Comparison of ENCODE assay signal across 16 cellular contexts in the genomic region with DNA sequence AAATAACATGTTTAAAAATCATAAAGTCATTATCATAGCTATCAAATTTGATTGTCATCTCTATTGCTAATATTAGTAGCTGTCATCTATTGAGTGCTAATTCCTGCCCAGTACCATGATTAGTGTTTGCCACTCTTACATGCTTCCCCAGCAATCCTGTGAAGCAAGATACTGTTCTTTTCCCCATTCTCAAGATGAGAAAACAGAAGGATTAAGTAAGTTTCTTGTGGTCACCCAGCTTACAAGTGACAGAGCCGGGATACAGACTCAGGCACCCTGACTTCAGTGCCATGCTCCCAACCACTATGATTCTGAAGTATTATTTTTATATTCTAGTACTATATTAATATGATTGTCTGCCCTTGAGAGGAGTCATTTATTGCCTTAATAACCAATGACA. TPM values are rescaled to one million over a fixed set of nuclear protein-coding genes. Genes with fewer than 3 reads are reported as not detected.
DNase-seq lines count a peak whose midpoint lies in the region; ATAC-seq and TF ChIP-seq lines count a peak whose summit lies in the region.
"Had no signal": no experiment of that assay in that cellular context is flagged by ENCODE, and none has a peak within 500 bp of the region (broad histone marks: within the 10 kb centered on the region; RNA-seq: fewer than 3 reads in every experiment).

No MANE protein-coding gene starts in this region.

- peaks cover 10% of the 10 kb centered on the region for H3K4me1 ChIP-seq in upper lobe of right lung
- H3K4me1 ChIP-seq: thyroid gland had no signal

- intact Hi-C loops in activated naive CD4-positive, alpha-beta T cell treated with anti-CD3 and anti-CD28 coated beads for 36 hours (cut with micrococcal nuclease) = no loop called here
- intact Hi-C loops in upper lobe of right lung (cut with DNase I) = no loop called here

- CTCF ChIA-PET in activated naive CD4-positive, alpha-beta T cell treated with anti-CD3 and anti-CD28 coated beads for 36 hours (lab: Charles Lee) = interaction anchor here (0.8 to 4.8 kb wide), 2 partner anchors 23 to 93 kb away, joined by 3 to 16 read pairs; no protein-coding TSS in a partner anchor
- CTCF ChIA-PET in activated naive CD4-positive, alpha-beta T cell treated with anti-CD3 and anti-CD28 coated beads, Interleukin-2, amount 10 ng/mL, durations not matched to agents 7 days and 5 days (lab: Charles Lee) = no interaction called here

- no peak for TF ChIP-seq CTCF in upper lobe of right lung (IDR thresholded peaks at IDR 0.05)
- TF ChIP-seq CTCF in GM20000 (IDR thresholded peaks at IDR 0.05; ENCODE audit: extremely low read depth, missing control alignments) = no peak

- H3K27ac Mint-ChIP-seq in activated naive CD4-positive, alpha-beta T cell treated with anti-CD3 and anti-CD28 coated beads for 36 hours = peak overlapping the region; percentile 38
- H3K27ac Mint-ChIP-seq in activated naive CD4-positive, alpha-beta T cell treated with anti-CD3 and anti-CD28 coated beads, Interleukin-2, amount 10 ng/mL, durations not matched to agents 7 days and 5 days = no peak overlapping the region
- H3K27ac Mint-ChIP-seq in activated naive CD8-positive, alpha-beta T cell treated with anti-CD3 and anti-CD28 coated beads, Interleukin-2, amount 10 ng/mL, durations not matched to agents 7 days and 5 days = no peak overlapping the region

- POLR2A ChIA-PET in activated naive CD8-positive, alpha-beta T cell treated with anti-CD3 and anti-CD28 coated beads, Interleukin-2, amount 10 ng/mL, durations not matched to agents 7 days and 5 days (lab: Charles Lee) = no interaction called here

- H3K27me3 Mint-ChIP-seq in activated naive CD4-positive, alpha-beta T cell treated with anti-CD3 and anti-CD28 coated beads for 36 hours (ENCODE audit: low read depth) = no peaks in the 10 kb centered on the region
- H3K27me3 Mint-ChIP-seq in activated naive CD4-positive, alpha-beta T cell treated with anti-CD3 and anti-CD28 coated beads, Interleukin-2, amount 10 ng/mL, durations not matched to agents 7 days and 5 days = no peaks in the 10 kb centered on the region
- H3K27me3 Mint-ChIP-seq in activated naive CD8-positive, alpha-beta T cell treated with anti-CD3 and anti-CD28 coated beads, Interleukin-2, amount 10 ng/mL, durations not matched to agents 7 days and 5 days = no peaks in the 10 kb centered on the region

- no peak overlapping the region for H3K27ac ChIP-seq in upper lobe of right lung
- H3K27ac ChIP-seq: epithelial cell of prostate, thyroid gland had no signal

- no peak overlapping the region for H3K4me3 ChIP-seq in upper lobe of right lung
- H3K4me3 ChIP-seq: thyroid gland had no signal

- ATAC-seq in activated naive CD8-positive, alpha-beta T cell treated with anti-CD3 and anti-CD28 coated beads, Interleukin-2, amount 10 ng/mL, durations not matched to agents 7 days and 5 days (ENCODE audit: low read depth) = no peak
- ATAC-seq in upper lobe of right lung = peak; percentile 62

- no peaks in the 10 kb centered on the region for H3K9me3 ChIP-seq in upper lobe of right lung
- H3K9me3 ChIP-seq: thyroid gland had no signal

- H3K4me1 Mint-ChIP-seq in activated naive CD4-positive, alpha-beta T cell treated with anti-CD3 and anti-CD28 coated beads for 36 hours (ENCODE audit: low read depth) = peaks cover 83% of the 10 kb centered on the region
- peaks cover 73% of the 10 kb centered on the region for H3K4me1 Mint-ChIP-seq in activated naive CD4-positive, alpha-beta T cell treated with anti-CD3 and anti-CD28 coated beads, Interleukin-2, amount 10 ng/mL, durations not matched to agents 7 days and 5 days
- H3K4me1 Mint-ChIP-seq in activated naive CD8-positive, alpha-beta T cell treated with anti-CD3 and anti-CD28 coated beads, Interleukin-2, amount 10 ng/mL, durations not matched to agents 7 days and 5 days = peaks cover 70% of the 10 kb centered on the region

- H3K4me3 Mint-ChIP-seq in activated naive CD4-positive, alpha-beta T cell treated with anti-CD3 and anti-CD28 coated beads for 36 hours = no peak overlapping the region
- no peak overlapping the region for H3K4me3 Mint-ChIP-seq in activated naive CD4-positive, alpha-beta T cell treated with anti-CD3 and anti-CD28 coated beads, Interleukin-2, amount 10 ng/mL, durations not matched to agents 7 days and 5 days
- H3K4me3 Mint-ChIP-seq in activated naive CD8-positive, alpha-beta T cell treated with anti-CD3 and anti-CD28 coated beads, Interleukin-2, amount 10 ng/mL, durations not matched to agents 7 days and 5 days = peak overlapping the region; percentile 33

- peaks cover under 1% of the 10 kb centered on the region for H3K9me3 Mint-ChIP-seq in activated naive CD4-positive, alpha-beta T cell treated with anti-CD3 and anti-CD28 coated beads for 36 hours
- H3K9me3 Mint-ChIP-seq in activated naive CD4-positive, alpha-beta T cell treated with anti-CD3 and anti-CD28 coated beads, Interleukin-2, amount 10 ng/mL, durations not matched to agents 7 days and 5 days = peaks cover 4% of the 10 kb centered on the region
- no peaks in the 10 kb centered on the region for H3K9me3 Mint-ChIP-seq in activated naive CD8-positive, alpha-beta T cell treated with anti-CD3 and anti-CD28 coated beads, Interleukin-2, amount 10 ng/mL, durations not matched to agents 7 days and 5 days

- no peaks in the 10 kb centered on the region for H3K36me3 ChIP-seq in upper lobe of right lung
- H3K36me3 ChIP-seq: thyroid gland had no signal

- H3K27me3 ChIP-seq in upper lobe of right lung = no peaks in the 10 kb centered on the region
- H3K27me3 ChIP-seq: thyroid gland had no signal

- DNase-seq in activated naive CD4-positive, alpha-beta T cell treated with anti-CD3 and anti-CD28 coated beads for 36 hours = no peak
- DNase-seq in activated naive CD4-positive, alpha-beta T cell treated with anti-CD3 and anti-CD28 coated beads, Interleukin-2, amount 10 ng/mL, durations not matched to agents 7 days and 5 days = no peak
- DNase-seq in MV-4-11 (lab: John Stamatoyannopoulos, UW) (peak; percentile 87), upper lobe of right lung (no peak), GM20000 (ENCODE audit: low spot score) (no peak), mesenteric fat pad (ENCODE audit: low spot score) (no peak), hypothalamus (lab: John Stamatoyannopoulos, UW) (no peak)
- DNase-seq in activated naive CD8-positive, alpha-beta T cell treated with anti-CD3 and anti-CD28 coated beads, Interleukin-2, amount 10 ng/mL, durations not matched to agents 7 days and 5 days = no peak
- DNase-seq: aorta; DND-41; H7; mammary epithelial cell; right cardiac atrium; stimulated activated CD4-positive, alpha-beta T cell treated with anti-CD3 and anti-CD28 coated beads, Interleukin-1b, Interleukin-23, amount 100 ng/mL, for 48 hours; thyroid gland had no signal

- peaks cover 13% of the 10 kb centered on the region for H3K36me3 Mint-ChIP-seq in activated naive CD4-positive, alpha-beta T cell treated with anti-CD3 and anti-CD28 coated beads for 36 hours (ENCODE audit: low read depth)
- peaks cover 68% of the 10 kb centered on the region for H3K36me3 Mint-ChIP-seq in activated naive CD4-positive, alpha-beta T cell treated with anti-CD3 and anti-CD28 coated beads, Interleukin-2, amount 10 ng/mL, durations not matched to agents 7 days and 5 days
- H3K36me3 Mint-ChIP-seq in activated naive CD8-positive, alpha-beta T cell treated with anti-CD3 and anti-CD28 coated beads, Interleukin-2, amount 10 ng/mL, durations not matched to agents 7 days and 5 days = peaks cover 52% of the 10 kb centered on the region

RNA-seq across cellular contexts. Expression of gene LRRC8C, which starts 36.5 kb away (rescaled TPM):
- 10 to 100 TPM; 13.6 TPM for total RNA-seq in activated naive CD4-positive, alpha-beta T cell treated with anti-CD3 and anti-CD28 coated beads for 36 hours
- total RNA-seq in activated naive CD8-positive, alpha-beta T cell treated with anti-CD3 and anti-CD28 coated beads, Interleukin-2, amount 10 ng/mL, durations not matched to agents 7 days and 5 days = 10 to 100 TPM; 38.2 to 41.8 TPM
- total RNA-seq in upper lobe of right lung (12.6 TPM), mesenteric fat pad (22.9 TPM)
